ENCODE assay signal across 18 cellular contexts in the genomic region with DNA sequence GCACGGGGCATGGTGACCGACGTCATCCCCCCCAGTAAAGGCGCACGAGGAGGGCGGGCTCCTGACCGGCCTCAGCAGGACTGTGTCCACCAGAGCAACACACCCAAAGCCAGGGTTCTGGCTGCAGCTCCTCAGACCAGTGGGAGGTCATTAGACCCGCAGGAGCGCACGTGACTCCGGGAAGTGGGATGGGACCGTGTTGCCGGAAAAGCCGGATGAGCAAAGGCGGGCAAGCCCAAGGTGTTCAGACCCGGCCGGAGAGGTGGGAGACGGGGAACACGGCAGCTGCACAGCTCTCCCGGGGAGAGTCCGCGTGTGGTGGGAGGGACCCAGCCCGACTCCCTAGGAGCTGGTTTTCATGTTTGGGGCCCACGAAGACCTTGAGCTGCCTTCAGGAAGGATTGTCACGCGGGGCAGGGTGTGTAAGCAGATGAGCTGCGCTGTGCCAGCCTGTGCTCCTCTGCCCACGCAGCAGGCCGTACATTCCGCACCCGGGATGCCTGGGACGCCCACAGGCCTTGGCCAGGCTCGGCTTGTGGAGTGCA. TPM values are rescaled to one million over a fixed set of nuclear protein-coding genes. Genes with fewer than 3 reads are reported as not detected.
A peak's percentile ranks its signal among the peaks of the same experiment; 100 is the strongest.
DNase-seq lines count a peak whose midpoint lies in the region; ATAC-seq and TF ChIP-seq lines count a peak whose summit lies in the region.
"Had no signal": no experiment of that assay in that cellular context is flagged by ENCODE, and none has a peak within 500 bp of the region (broad histone marks: within the 10 kb centered on the region; RNA-seq: fewer than 3 reads in every experiment).

No MANE protein-coding gene starts in this region.

- H3K36me3 ChIP-seq in HEK293 (ENCODE audit: control insufficient read depth in 2 of 2, insufficient read depth in 1 of 2, low read length in 2 of 2), result no peaks in the 10 kb centered on the region
- H3K36me3 ChIP-seq in ovary, result no peaks in the 10 kb centered on the region
- no peaks in the 10 kb centered on the region for H3K36me3 ChIP-seq in MG63

- H3K4me3 ChIP-seq in HEK293 (ENCODE audit: low read depth, low read length), result no peak overlapping the region
- H3K4me3 ChIP-seq in fibroblast of mammary gland (ENCODE audit: control insufficient read depth, low read depth, low read length), result peak overlapping the region; percentile 14
- no peak overlapping the region for H3K4me3 ChIP-seq in ovary
- no peak overlapping the region for H3K4me3 ChIP-seq in MG63
- H3K4me3 ChIP-seq: GM23248 had no signal

- 17 to 37% (median 36%) methylated on average over 33 of the region's 33 CpGs for WGBS in ovary, 3 donors

- H3K27me3 ChIP-seq in ovary, result no peaks in the 10 kb centered on the region
- no peaks in the 10 kb centered on the region for H3K27me3 ChIP-seq in MG63

- no peak for TF ChIP-seq CTCF in HEK293 (tag by site-specific recombination; IDR thresholded peaks at IDR 0.05)
- TF ChIP-seq CTCF in fibroblast of mammary gland (conservative IDR thresholded peaks at IDR 0.05; ENCODE audit: control insufficient read depth, insufficient read depth, low read depth, low read length), result no peak
- no peak for TF ChIP-seq CTCF in ovary (IDR thresholded peaks at IDR 0.05)

- H3K27ac ChIP-seq in HEK293 (ENCODE audit: extremely low read depth, low read depth, low read length) (no peak overlapping the region), ovary (no peak overlapping the region)
- H3K27ac ChIP-seq: GM23248 had no signal

- H3K9me3 ChIP-seq in HEK293 (ENCODE audit: control insufficient read depth, insufficient read depth, low read depth, low read length), result no peaks in the 10 kb centered on the region
- H3K9me3 ChIP-seq in ovary, result no peaks in the 10 kb centered on the region
- H3K9me3 ChIP-seq in MG63, result peaks cover 4% of the 10 kb centered on the region
- H3K9me3 ChIP-seq: SK-N-SH had no signal

- intact Hi-C loops in ovary (cut with DNase I), result no loop called here

- CTCF ChIA-PET in HEK293 (lab: Yijun Ruan, JAX), result interaction anchor here (0.5 to 1.4 kb wide), 2 partner anchors 16 to 30 kb away, joined by 3 to 4 read pairs; no protein-coding TSS in a partner anchor

- POLR2A ChIA-PET in HEK293 (lab: Yijun Ruan, JAX), result interaction anchor here (1.1 kb wide), 1 partner anchor 20 kb away, joined by 4 read pairs; no protein-coding TSS in a partner anchor

- H3K4me1 ChIP-seq in HEK293 (ENCODE audit: control insufficient read depth, insufficient read depth, low read length) (no peaks in the 10 kb centered on the region), ovary (ENCODE audit: insufficient read depth) (peaks cover 13% of the 10 kb centered on the region)

- no peak for ATAC-seq in HG03039 (IDR thresholded peaks at IDR 0.05; ENCODE audit: unreplicated experiment)

- DNase-seq in D341Med (ENCODE audit: low spot score) (peak; percentile 32), fibroblast of mammary gland (ENCODE audit: low read depth) (no peak), ovary (peak in 4 of 5 donors; percentile 45 to 67 (median 54)), NOMO-1 treated with dmso at 0.1 percent for 144 hours (lab: John Stamatoyannopoulos, UW; ENCODE audit: unreplicated experiment) (no peak), AG08395 (ENCODE audit: low spot score) (no peak), MG63 (no peak)
- DNase-seq: ACHN; Calu3; CD4-positive, alpha-beta T cell; DMS79; GDM1; GM23248; KG1; NCI-H2081; NCI-H510A treated with DMSO at 0.1 percent for 48 hours; SK-N-SH had no signal

- no peak for TF ChIP-seq EP300 in ovary (IDR thresholded peaks at IDR 0.05)

- no peak for TF ChIP-seq POLR2A in ovary (IDR thresholded peaks at IDR 0.05)

TF ChIP-seq in HEK293, 187 proteins besides CTCF, POLR2A, EP300 and RAD21:
- TF ChIP-seq ZFHX2 (tag by site-specific recombination; conservative IDR thresholded peaks at IDR 0.05), result peak; percentile 46
- 0 out of 2 replicates have a peak, but pooled peaks have one; percentile 34 for TF ChIP-seq EGR2 (tag by site-specific recombination; IDR thresholded peaks at IDR 0.05; ENCODE audit: low read depth)
- TF ChIP-seq ZNF404 (tag by site-specific recombination; IDR thresholded peaks at IDR 0.05), result no peak
- TF ChIP-seq ZBTB17 (tag by site-specific recombination; IDR thresholded peaks at IDR 0.05), result peak; percentile 32; the same call in 1 of the 2 replicates
TF ChIP-seq in HEK293: peak in this region for 3.

RNA-seq across cellular contexts. Expression of gene TRAPPC10, which starts 20.6 kb away (rescaled TPM):
- total RNA-seq in ovary, result 10 to 100 TPM; 11.1 to 30.1 (median 23.1) TPM
- polyA plus RNA-seq in ovary, result 10 to 100 TPM in 1 of 2 donors, 1 to 10 TPM in 1; 7.9 to 17.0 TPM
- 18.3 and 33.7 TPM in 2 replicates for total RNA-seq in MG63 (2014; rRNA removed; shearing (Covaris generic); ENCODE audit: low replicate concordance)

Comparison
In these comparisons a context has a peak if more than half of its experiments do, and no peak if none do; other contexts are left out.
1. DNase-seq: peak in D341Med (single experiment) and ovary (4 of 5); none in fibroblast of mammary gland (single experiment), NOMO-1 treated with dmso at 0.1 percent for 144 hours (single experiment), AG08395 (single experiment) and MG63 (single experiment).